In genomic region chr14:77037886-77038511, GRCh38 we compare ENCODE assay signal across 7 cellular contexts. TPM values are rescaled to one million over a fixed set of nuclear protein-coding genes. Genes with fewer than 3 reads are reported as not detected.
DNase-seq lines count a peak whose midpoint lies in the region; ATAC-seq, FAIRE-seq and TF ChIP-seq lines count a peak whose summit lies in the region.

No MANE protein-coding gene starts in this region.

- no peaks in the 10 kb centered on the region for H3K36me3 ChIP-seq in HUES6 (ENCODE audit: control insufficient read depth, insufficient read depth, low read length)
- no peaks in the 10 kb centered on the region for H3K36me3 ChIP-seq in H1 (ENCODE audit: control insufficient read depth in 2 of 4, insufficient read depth in 4 of 4, low read length in 3 of 4)
- H3K36me3 ChIP-seq in psoas muscle (ENCODE audit: insufficient read depth in 1 of 2, low read depth in 1 of 2) = no peaks in the 10 kb centered on the region

- no peak for TF ChIP-seq RAD21 in H1 (IDR thresholded peaks at IDR 0.05 in 1 of 2, conservative IDR thresholded peaks at IDR 0.05 in 1 of 2; ENCODE audit: low read depth in 2 of 2, low read length in 2 of 2)

- no peak overlapping the region for H3K23ac ChIP-seq in H1 (ENCODE audit: insufficient read length)

- H3K27ac ChIP-seq in HUES6 (ENCODE audit: low read depth, low read length) (no peak overlapping the region), H1 (ENCODE audit: low read depth, low read length) (no peak overlapping the region), psoas muscle (peak overlapping the region; percentile 56)

- H3K9me3 ChIP-seq in HUES6 (ENCODE audit: control insufficient read depth, insufficient read depth, low read depth, low read length) = no peaks in the 10 kb centered on the region
- H3K9me3 ChIP-seq in H1 (ENCODE audit: insufficient read depth in 2 of 2, low read depth in 1 of 2, low read length in 1 of 2) = no peaks in the 10 kb centered on the region
- H3K9me3 ChIP-seq in psoas muscle = no peaks in the 10 kb centered on the region

- H3K56ac ChIP-seq in H1 (replicated peaks; ENCODE audit: insufficient read length, low read depth, low read length) = no peak overlapping the region

- CTCF ChIA-PET in H1 (lab: Charles Lee; ENCODE audit: partially characterized antibody) = interaction anchor here (0.8 to 15.7 kb wide), 12 partner anchors 9 to 162 kb away, joined by 3 to 241 read pairs (median 6); partner anchors contain the start of gene IRF2BPL

- 16% methylated on average over 18 of the region's 21 CpGs; no CpG with 5 or more reads in 1 of the 2 experiments for WGBS in H1 (ENCODE audit: extremely low coverage in 1 of 2, insufficient coverage in 1 of 2, insufficient read length in 1 of 2, insufficient replicate concordance in 2 of 2, low coverage in 1 of 2, low lambda C conversion rate in 2 of 2, missing lambda C conversion rate in 1 of 2), 2 experiments
- WGBS in psoas muscle, 3 donors = 33 to 40% (median 39%) methylated on average over 20 to 21 of the region's 21 CpGs

- peaks cover 68% of the 10 kb centered on the region for H3K4me1 ChIP-seq in HUES6 (ENCODE audit: control insufficient read depth, insufficient read depth, low read length)
- peaks cover 25 to 53% (median 37%) of the 10 kb centered on the region in 4 experiments; a peak in 6 of 7 replicates for H3K4me1 ChIP-seq in H1 (replicated peaks in 1 of 4; ENCODE audit: control insufficient read depth in 3 of 4, insufficient read depth in 4 of 4, low read length in 3 of 4)
- H3K4me1 ChIP-seq in psoas muscle = peaks cover 41% of the 10 kb centered on the region

- H3K4me3 ChIP-seq in HUES6 (ENCODE audit: low read depth, low read length) (peak overlapping the region; percentile 28; the same call in 1 of the 2 replicates), H1 (ENCODE audit: extremely low read depth in 1 of 4, insufficient read depth in 2 of 4, low read depth in 3 of 4, low read length in 4 of 4) (peak overlapping the region in 1 of 4 experiments; percentile 23; a peak in 1 of 8 replicates), psoas muscle (no peak overlapping the region)

- peak; percentile 62 for DNase-seq in activated CD4-positive, alpha-beta T cell treated with anti-CD3 and anti-CD28 coated beads, Interleukin-2, amount 50 U/mL, for 1 hour
- DNase-seq in H1 (ENCODE audit: low read depth in 1 of 2, low spot score in 2 of 2) = peak in 1 of 2 experiments; percentile 54
- no peak for DNase-seq in psoas muscle
- no peak for DNase-seq in AG20443 (ENCODE audit: low spot score)

- H4K5ac ChIP-seq in H1 (ENCODE audit: insufficient read length, low read depth, low read length) = no peak overlapping the region

- peak overlapping the region; percentile 72; the same call in 1 of the 2 replicates for H2BK15ac ChIP-seq in H1 (ENCODE audit: low read length)

- no peak for TF ChIP-seq EP300 in H1 (IDR thresholded peaks at IDR 0.05; ENCODE audit: borderline replicate concordance in 1 of 2, low read depth in 2 of 2, low read length in 2 of 2)

- H4K8ac ChIP-seq in H1 (ENCODE audit: extremely low read depth, insufficient read depth, low read length) = no peak overlapping the region

- H4K20me1 ChIP-seq in H1 (replicated peaks in 1 of 2; ENCODE audit: control insufficient read depth in 1 of 2, insufficient read depth in 2 of 2, low read length in 2 of 2) = no peaks in the 10 kb centered on the region

- no peak for TF ChIP-seq POLR2A in H1 (IDR thresholded peaks at IDR 0.05; ENCODE audit: control extremely low read depth in 1 of 2, low read depth in 2 of 2, low read length in 2 of 2)

- H3K27me3 ChIP-seq in HUES6 (ENCODE audit: control insufficient read depth, insufficient read depth, low read length) (no peaks in the 10 kb centered on the region), H1 (replicated peaks in 1 of 4; ENCODE audit: control insufficient read depth in 3 of 4, extremely low read depth in 1 of 4, insufficient read depth in 3 of 4, low read length in 3 of 4) (peaks cover 0 to 4% (median 2%) of the 10 kb centered on the region in 4 experiments; a peak in 2 of 7 replicates), psoas muscle (ENCODE audit: insufficient read depth in 3 of 3, low read length in 2 of 3) (no peaks in the 10 kb centered on the region)

- POLR2A ChIA-PET in H1 (lab: Charles Lee; ENCODE audit: partially characterized antibody) = interaction anchor here (0.9 to 7.7 kb wide), 5 partner anchors 8 to 97 kb away, joined by 3 to 92 read pairs (median 9); partner anchors contain the start of gene IRF2BPL

- H3K4me2 ChIP-seq in H1 (ENCODE audit: insufficient read depth in 1 of 2, low read depth in 2 of 2, low read length in 2 of 2) = peak overlapping the region; percentile 37 to 76

- peak overlapping the region; percentile 84 for H3K18ac ChIP-seq in H1 (ENCODE audit: extremely low read depth, low read length)

- H3K79me1 ChIP-seq in H1 (ENCODE audit: low read depth, low read length) = 0 out of 2 replicates have a peak, but pooled peaks cover 2% of the 10 kb centered on the region

- no peak for TF ChIP-seq CTCF in H1 (IDR thresholded peaks at IDR 0.05; ENCODE audit: control extremely low read depth in 1 of 3, insufficient read depth in 1 of 3, low read depth in 1 of 3, low read length in 3 of 3)
- TF ChIP-seq CTCF in psoas muscle (IDR thresholded peaks at IDR 0.05) = no peak

- H2AK5ac ChIP-seq in H1 (ENCODE audit: low read depth, low read length) = no peak overlapping the region

- peak overlapping the region; percentile 26 for H2BK120ac ChIP-seq in H1 (replicated peaks; ENCODE audit: low read depth, low read length)

- intact Hi-C loops in psoas muscle (cut with DNase I) = no loop called here

- peak overlapping the region; percentile 47; the same call in 1 of the 2 replicates for H2AFZ ChIP-seq in H1 (ENCODE audit: low read length)

- no peak overlapping the region for H4K91ac ChIP-seq in H1 (replicated peaks; ENCODE audit: insufficient read length, low read length)

- H3K14ac ChIP-seq in H1 (ENCODE audit: insufficient read length) = no peak overlapping the region

- H2BK12ac ChIP-seq in H1 (ENCODE audit: low read depth, low read length) = peak overlapping the region; percentile 98

- ATAC-seq in psoas muscle = no peak
- ATAC-seq in HG02798 (IDR thresholded peaks at IDR 0.05; ENCODE audit: poor library complexity, unreplicated experiment) = no peak
- ATAC-seq in HG02759 (IDR thresholded peaks at IDR 0.05; ENCODE audit: unreplicated experiment) = no peak

- H2BK5ac ChIP-seq in H1 (ENCODE audit: low read depth, low read length) = peak overlapping the region; percentile 77; the same call in 1 of the 2 replicates

- no peak overlapping the region for H3K9ac ChIP-seq in HUES6 (ENCODE audit: low read length)
- no peak overlapping the region for H3K9ac ChIP-seq in H1 (replicated peaks in 1 of 4; ENCODE audit: extremely low read depth in 1 of 4, low read depth in 3 of 4, low read length in 3 of 4)

- H3K79me2 ChIP-seq in H1 (ENCODE audit: control insufficient read depth in 1 of 2, insufficient read depth in 2 of 2, low read length in 2 of 2) = no peaks in the 10 kb centered on the region

- FAIRE-seq in H1 (lab: Jason Lieb, UNC) = no peak

- H2BK20ac ChIP-seq in H1 (ENCODE audit: low read length) = peak overlapping the region; percentile 86; the same call in 1 of the 2 replicates

- peak overlapping the region; percentile 29 for H3K4ac ChIP-seq in H1 (replicated peaks; ENCODE audit: insufficient read length, low read depth, low read length)

- H3K23me2 ChIP-seq in H1 (ENCODE audit: low read depth, low read length) = peaks cover 6% of the 10 kb centered on the region; the same call in 1 of the 2 replicates

TF ChIP-seq in H1, 55 proteins besides CTCF, POLR2A, EP300 and RAD21:
- TF ChIP-seq SUZ12 (IDR thresholded peaks at IDR 0.05; ENCODE audit: low read length) (no peak), KDM4A (IDR thresholded peaks at IDR 0.05; ENCODE audit: low read depth, low read length, severe bottlenecking) (no peak), TCF12 (IDR thresholded peaks at IDR 0.05; ENCODE audit: low read depth, low read length) (no peak), SP2 (IDR thresholded peaks at IDR 0.05; ENCODE audit: low read length) (no peak), ASH2L (IDR thresholded peaks at IDR 0.05; ENCODE audit: low read length) (peak; percentile 22), RXRA (IDR thresholded peaks at IDR 0.05; ENCODE audit: insufficient read depth, low read depth, low read length) (no peak), HDAC2 (IDR thresholded peaks at IDR 0.05; ENCODE audit: borderline replicate concordance in 1 of 2, low read depth in 2 of 2, low read length in 2 of 2) (no peak)
- TF ChIP-seq, protein P1, sequence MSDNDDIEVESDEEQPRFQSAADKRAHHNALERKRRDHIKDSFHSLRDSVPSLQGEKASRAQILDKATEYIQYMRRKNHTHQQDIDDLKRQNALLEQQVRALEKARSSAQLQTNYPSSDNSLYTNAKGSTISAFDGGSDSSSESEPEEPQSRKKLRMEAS (IDR thresholded peaks at IDR 0.05) = no peak

RNA-seq across cellular contexts. Expression of gene IRF2BPL, which starts 9.5 kb away (rescaled TPM):
- 57.0 and 59.6 TPM in 2 replicates for total RNA-seq in H1 (2021; fragmentation: NEBNext Ultra II Directional; extraction: Animal tissue kit (Norgen Biotek cat#: 25700))
- 18.8 and 32.1 TPM in 2 replicates for polyA plus RNA-seq in H1 (2011; rRNA removed)
- polyA plus RNA-seq in H1 (2011; cell fraction: cytosol; rRNA removed) = 22.0 TPM
- polyA plus RNA-seq in H1 (2011; cell fraction: nucleus; rRNA removed) = 27.5 TPM
- 36.5 to 43.3 TPM (median 39.3 TPM) in 4 replicates for polyA plus RNA-seq in H1 (2012, experiment 1 of 2)
- polyA plus RNA-seq in H1 (2012, experiment 2 of 2) = 26.8 TPM
- 21.9 TPM for polyA plus RNA-seq in H1 (2013, experiment 1 of 2)
- 22.6 TPM for polyA plus RNA-seq in H1 (2013, experiment 2 of 2)
- 7.7 and 12.6 TPM in 2 replicates for polyA minus RNA-seq in H1 (2011; rRNA and poly(A)+ RNA removed)
- 47.4 TPM for polyA minus RNA-seq in H1 (2011; cell fraction: cytosol; rRNA and poly(A)+ RNA removed)
- 25.9 TPM for polyA minus RNA-seq in H1 (2011; cell fraction: nucleus; rRNA and poly(A)+ RNA removed)
- 10 to 100 TPM in 3 of 4 donors, 1 to 10 TPM in 1; 9.7 to 26.3 (median 21.7) TPM for total RNA-seq in psoas muscle
- 1 to 10 TPM; 3.8 to 9.5 (median 4.4) TPM for polyA plus RNA-seq in psoas muscle
